In genomic region chrX:82934980-82935379, GRCh38 we compare ENCODE assay signal across 32 cellular contexts.
"Had no signal": no experiment of that assay in that cellular context is flagged by ENCODE, and none has a peak within 500 bp of the region (broad histone marks: within the 10 kb centered on the region; RNA-seq: fewer than 3 reads in every experiment).

No MANE protein-coding gene starts in this region.

- H3K36me3 Mint-ChIP-seq: activated naive CD8-positive, alpha-beta T cell had no signal

- H3K27ac ChIP-seq: brain microvascular endothelial cell, esophagus muscularis mucosa, foreskin keratinocyte, gastroesophageal sphincter, WERI-Rb-1 had no signal

- ATAC-seq: activated CD4-positive, CD25-positive, alpha-beta regulatory T cell treated with anti-CD3 and anti-CD28 coated beads, Interleukin-2, amount 50 U/mL, for 24 hours; activated CD8-positive, alpha-beta T cell treated with anti-CD3 and anti-CD28 coated beads for 36 hours; activated T-cell treated with anti-CD3 and anti-CD28 coated beads, Interleukin-2, amount 50 U/mL, for 4 hours; activated T-helper 17 cell treated with anti-CD3 and anti-CD28 coated beads, Interleukin-2, amount 50 U/mL, for 72 hours; effector memory CD8-positive, alpha-beta T cell; foreskin keratinocyte; gastroesophageal sphincter; T-helper 17 cell had no signal

- H3K9me3 Mint-ChIP-seq: activated CD8-positive, alpha-beta T cell treated with anti-CD3 and anti-CD28 coated beads for 36 hours; activated T-helper 17 cell treated with anti-CD3 and anti-CD28 coated beads, Interleukin-2, amount 50 U/mL, for 72 hours; effector memory CD8-positive, alpha-beta T cell had no signal

- DNase-seq: activated B cell treated with CpG ODN at 0.5 μM for 24 hours; activated CD4-positive, alpha-beta T cell treated with anti-CD3 and anti-CD28 coated beads for 48 hours; activated CD4-positive, alpha-beta T cell treated with anti-CD3 and anti-CD28 coated beads, Interleukin-2, amount 50 U/mL, for 1 hour; activated CD4-positive, alpha-beta T cell treated with anti-CD3 and anti-CD28 coated beads, Interleukin-2, amount 50 U/mL, for 48 hours; activated CD8-positive, alpha-beta memory T cell treated with anti-CD3 and anti-CD28 coated beads for 24 hours; activated CD8-positive, alpha-beta T cell treated with anti-CD3 and anti-CD28 coated beads for 36 hours; activated effector memory CD4-positive, alpha-beta T cell treated with Interleukin-2 at 50 U/mL for 16 hours; activated gamma-delta T cell treated with Interleukin-2 at 50 U/mL for 16 hours; activated naive CD4-positive, alpha-beta T cell treated with anti-CD3 and anti-CD28 coated beads, Interleukin-2, amount 50 U/mL, for 16 hours; activated naive CD4-positive, alpha-beta T cell treated with Interleukin-2 at 50 U/mL for 16 hours; activated T-cell treated with anti-CD3 and anti-CD28 coated beads, Interleukin-2, amount 50 U/mL, for 4 hours; amniotic stem cell; anterior cingulate cortex; brain microvascular endothelial cell; cortex of kidney; dermis blood vessel endothelial cell; effector CD4-positive, alpha-beta T cell; effector memory CD8-positive, alpha-beta T cell; erythroblast; foreskin keratinocyte; T-helper 1 cell; T-helper 17 cell; T1000; WERI-Rb-1 had no signal

- H3K4me3 ChIP-seq: esophagus muscularis mucosa, gastroesophageal sphincter had no signal

- H3K27me3 Mint-ChIP-seq: activated B cell treated with CpG ODN at 0.5 μM for 24 hours; activated CD8-positive, alpha-beta T cell treated with anti-CD3 and anti-CD28 coated beads for 36 hours; activated naive CD8-positive, alpha-beta T cell; activated T-helper 17 cell treated with anti-CD3 and anti-CD28 coated beads, Interleukin-2, amount 50 U/mL, for 72 hours; central memory CD8-positive, alpha-beta T cell; effector memory CD8-positive, alpha-beta T cell; T-helper 17 cell had no signal

- H3K4me1 ChIP-seq: esophagus muscularis mucosa, foreskin keratinocyte, gastroesophageal sphincter had no signal

- H3K9me3 ChIP-seq: gastroesophageal sphincter had no signal

- H3K27me3 ChIP-seq: brain microvascular endothelial cell, esophagus muscularis mucosa, foreskin keratinocyte, gastroesophageal sphincter had no signal

- H3K27ac Mint-ChIP-seq: activated B cell treated with CpG ODN at 0.5 μM for 24 hours; activated CD8-positive, alpha-beta T cell treated with anti-CD3 and anti-CD28 coated beads for 36 hours; activated naive CD8-positive, alpha-beta T cell; activated T-helper 17 cell treated with anti-CD3 and anti-CD28 coated beads, Interleukin-2, amount 50 U/mL, for 72 hours; effector memory CD8-positive, alpha-beta T cell; T-helper 17 cell; T-helper 2 cell treated with Interferon-gamma antibody and Interleukin-4, amounts not matched to agents 5 μg/mL and 100 μg/mL, for 36 hours had no signal

- H3K4me3 Mint-ChIP-seq: activated B cell treated with CpG ODN at 0.5 μM for 24 hours; activated CD8-positive, alpha-beta T cell treated with anti-CD3 and anti-CD28 coated beads for 36 hours; activated naive CD8-positive, alpha-beta T cell; activated T-cell treated with anti-CD3 and anti-CD28 coated beads, Interleukin-2, amount 50 U/mL, for 4 hours; activated T-helper 17 cell treated with anti-CD3 and anti-CD28 coated beads, Interleukin-2, amount 50 U/mL, for 72 hours; central memory CD8-positive, alpha-beta T cell; effector memory CD8-positive, alpha-beta T cell; T-helper 17 cell; T-helper 2 cell treated with Interferon-gamma antibody and Interleukin-4, amounts not matched to agents 5 μg/mL and 100 μg/mL, for 36 hours had no signal

- H3K4me1 Mint-ChIP-seq: activated B cell treated with CpG ODN at 0.5 μM for 24 hours; activated T-helper 17 cell treated with anti-CD3 and anti-CD28 coated beads, Interleukin-2, amount 50 U/mL, for 72 hours; central memory CD8-positive, alpha-beta T cell; T-helper 17 cell had no signal

- H3K36me3 ChIP-seq: brain microvascular endothelial cell, esophagus muscularis mucosa, gastroesophageal sphincter, WERI-Rb-1 had no signal

- FAIRE-seq: bronchial epithelial cell had no signal
